In the genomic region with DNA sequence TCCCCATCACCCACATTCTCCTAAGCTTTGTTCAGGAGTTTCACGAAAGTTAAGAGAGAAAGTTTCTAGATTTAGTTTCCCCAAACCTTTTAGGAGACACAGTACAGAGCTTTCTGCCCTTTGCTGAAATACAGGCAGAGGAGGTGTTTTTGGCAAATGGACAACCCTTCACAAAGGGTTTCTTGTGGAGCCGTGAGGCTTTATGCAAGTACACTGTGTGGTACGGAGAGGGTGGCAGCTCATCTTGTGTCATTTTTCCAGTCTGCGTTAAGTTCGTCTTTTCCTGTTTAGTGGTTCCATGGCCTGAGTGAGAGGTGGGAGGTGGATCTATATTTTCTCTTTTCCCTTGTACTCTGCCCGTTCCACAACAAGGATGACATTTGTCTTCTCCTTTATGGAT, we compare ENCODE assay signal across 14 cellular contexts.
DNase-seq lines count a peak whose midpoint lies in the region; ATAC-seq and TF ChIP-seq lines count a peak whose summit lies in the region.
"Had no signal": no experiment of that assay in that cellular context is flagged by ENCODE, and none has a peak within 500 bp of the region (broad histone marks: within the 10 kb centered on the region; RNA-seq: fewer than 3 reads in every experiment).

No MANE protein-coding gene starts in this region.

- no peak overlapping the region for H3K4me3 Mint-ChIP-seq in endodermal cell
- H3K4me3 Mint-ChIP-seq: CD8-positive, alpha-beta memory T cell had no signal

- H3K36me3 ChIP-seq in HUES48 (ENCODE audit: control insufficient read depth, insufficient read depth, low read length), result peaks cover 48% of the 10 kb centered on the region
- H3K36me3 ChIP-seq in endodermal cell (ENCODE audit: control insufficient read depth, insufficient read depth, low read length), result no peaks in the 10 kb centered on the region
- H3K36me3 ChIP-seq in testis (ENCODE audit: low read depth, missing control alignments), result no peaks in the 10 kb centered on the region

- H3K9me3 ChIP-seq in HUES48 (ENCODE audit: control insufficient read depth, insufficient read depth, low read length) (no peaks in the 10 kb centered on the region), endodermal cell (ENCODE audit: control insufficient read depth, low read length) (no peaks in the 10 kb centered on the region), testis (no peaks in the 10 kb centered on the region)

- H3K27ac ChIP-seq in HUES48 (ENCODE audit: low read depth, low read length) (peak overlapping the region; percentile 74), endodermal cell (ENCODE audit: low read depth, low read length) (no peak overlapping the region), testis (peak overlapping the region in 1 of 2 donors; percentile 15)

- H3K27me3 ChIP-seq in HUES48 (ENCODE audit: control insufficient read depth, insufficient read depth, low read length) (no peaks in the 10 kb centered on the region), endodermal cell (ENCODE audit: control insufficient read depth, insufficient read depth, low read length, poor library complexity, severe bottlenecking) (no peaks in the 10 kb centered on the region), testis (no peaks in the 10 kb centered on the region)

- H3K27me3 Mint-ChIP-seq in endodermal cell (ENCODE audit: insufficient read depth), result no peaks in the 10 kb centered on the region

- peaks cover 38% of the 10 kb centered on the region for H3K4me1 Mint-ChIP-seq in endodermal cell
- H3K4me1 Mint-ChIP-seq: CD8-positive, alpha-beta memory T cell had no signal

- TF ChIP-seq POLR2A in testis (IDR thresholded peaks at IDR 0.05), result no peak

- no peaks in the 10 kb centered on the region for H3K9me3 Mint-ChIP-seq in endodermal cell
- H3K9me3 Mint-ChIP-seq: CD8-positive, alpha-beta memory T cell had no signal

- no peak for DNase-seq in endodermal cell
- DNase-seq in medulla oblongata (ENCODE audit: extremely low spot score), result peak; percentile 29
- peak; percentile 58 for DNase-seq in testis
- DNase-seq in iPS-NIHi7 (ENCODE audit: extremely low spot score), result no peak
- DNase-seq in SK-N-DZ (ENCODE audit: low spot score), result no peak
- DNase-seq: CD8-positive, alpha-beta memory T cell; HCEC 1CT; NCI-H1105; NCI-H2081; NCI-H748 treated with DMSO at 0.1 percent for 48 hours; OCI-M1; SHP77 had no signal

- TF ChIP-seq CTCF in endodermal cell (conservative IDR thresholded peaks at IDR 0.05) (no peak), testis (IDR thresholded peaks at IDR 0.05) (no peak)

- H3K27ac Mint-ChIP-seq in endodermal cell, result peak overlapping the region; percentile 77
- H3K27ac Mint-ChIP-seq: CD8-positive, alpha-beta memory T cell had no signal

- no peak for ATAC-seq in HG02840 (IDR thresholded peaks at IDR 0.05; ENCODE audit: low FRiP score, unreplicated experiment)

- H3K9ac ChIP-seq in HUES48 (ENCODE audit: low read depth, low read length) (peak overlapping the region; percentile 50), endodermal cell (ENCODE audit: extremely low read depth, low read length, poor library complexity, severe bottlenecking) (no peak overlapping the region)

- H3K36me3 Mint-ChIP-seq in endodermal cell (ENCODE audit: low read depth), result no peaks in the 10 kb centered on the region
- H3K36me3 Mint-ChIP-seq: CD8-positive, alpha-beta memory T cell had no signal

- intact Hi-C loops in testis (cut with DNase I; ENCODE audit: low total_unique reads), result no loop called here

- H3K4me1 ChIP-seq in HUES48 (ENCODE audit: control insufficient read depth, insufficient read depth, low read length) (peaks cover 42% of the 10 kb centered on the region), endodermal cell (ENCODE audit: control insufficient read depth, insufficient read depth, low read length) (peaks cover 9% of the 10 kb centered on the region), testis (peaks cover 3% of the 10 kb centered on the region)

- 83 to 86% methylated on average over 5 to 6 of the region's 6 CpGs for WGBS in endodermal cell (ENCODE audit: insufficient coverage in 1 of 2, insufficient read length in 1 of 2), 2 experiments
- WGBS in testis, 2 donors, result 52 to 61% methylated on average over 6 of the region's 6 CpGs

- H3K4me3 ChIP-seq in HUES48 (ENCODE audit: low read depth, low read length), result peak overlapping the region; percentile 36
- H3K4me3 ChIP-seq in endodermal cell (ENCODE audit: low read length), result no peak overlapping the region
- H3K4me3 ChIP-seq in testis, result no peak overlapping the region

Comparison
In these comparisons a context has a peak if more than half of its experiments do, and no peak if none do; other contexts are left out.
1. DNase-seq: peak in medulla oblongata (single experiment) and testis (single experiment); none in endodermal cell (single experiment), iPS-NIHi7 (single experiment) and SK-N-DZ (single experiment).